ENCODE assay signal across 1 cellular context in genomic region chr4:54091637-54092404, GRCh38.
TF ChIP-seq lines count a peak whose summit lies in the region.

No MANE protein-coding gene starts in this region.

TF ChIP-seq in HEK293, 187 proteins besides CTCF, POLR2A, EP300 and RAD21 (continued from another document and continues in another):
- TF ChIP-seq ZNF518A (tag by site-specific recombination; conservative IDR thresholded peaks at IDR 0.05; ENCODE audit: low read depth) (no peak), ZNF169 (tag by site-specific recombination; IDR thresholded peaks at IDR 0.05) (no peak), REPIN1 (tag by site-specific recombination; IDR thresholded peaks at IDR 0.05; ENCODE audit: low read depth) (no peak), ZBTB8A (tag by site-specific recombination; IDR thresholded peaks at IDR 0.05) (no peak), ZNF610 (tag by site-specific recombination; IDR thresholded peaks at IDR 0.05; ENCODE audit: borderline replicate concordance) (no peak), SP2 (tag by site-specific recombination; IDR thresholded peaks at IDR 0.05) (no peak), ZNF311 (tag by site-specific recombination; IDR thresholded peaks at IDR 0.05; ENCODE audit: borderline replicate concordance) (no peak), OVOL3 (tag by site-specific recombination; IDR thresholded peaks at IDR 0.05) (no peak), ZNF843 (tag by site-specific recombination; IDR thresholded peaks at IDR 0.05) (no peak), PRDM1 (tag by site-specific recombination; IDR thresholded peaks at IDR 0.05) (peak; percentile 83), ZSCAN23 (tag by site-specific recombination; IDR thresholded peaks at IDR 0.05) (no peak), ZNF596 (tag by site-specific recombination; IDR thresholded peaks at IDR 0.05) (no peak), ZFHX2 (tag by site-specific recombination; conservative IDR thresholded peaks at IDR 0.05) (peak; percentile 93), ZNF514 (tag by site-specific recombination; IDR thresholded peaks at IDR 0.05) (no peak), ZNF248 (tag by site-specific recombination; IDR thresholded peaks at IDR 0.05) (no peak), TSHZ1 (tag by site-specific recombination; IDR thresholded peaks at IDR 0.05; ENCODE audit: borderline replicate concordance) (no peak), OSR2 (tag by site-specific recombination; IDR thresholded peaks at IDR 0.05) (no peak), HIC1 (tag by site-specific recombination; IDR thresholded peaks at IDR 0.05) (no peak), ZNF654 (tag by site-specific recombination; IDR thresholded peaks at IDR 0.05; ENCODE audit: low read depth) (no peak), HOXC10 (CRISPR knock-in tag; IDR thresholded peaks at IDR 0.05) (no peak), ZBTB7A (tag by site-specific recombination; IDR thresholded peaks at IDR 0.05; ENCODE audit: low read depth) (no peak), ZNF24 (tag by site-specific recombination; IDR thresholded peaks at IDR 0.05) (no peak), ZNF174 (tag by site-specific recombination; IDR thresholded peaks at IDR 0.05) (no peak), ZBTB11 (tag by site-specific recombination; conservative IDR thresholded peaks at IDR 0.05; ENCODE audit: low read depth) (no peak), ZNF211 (tag by site-specific recombination; IDR thresholded peaks at IDR 0.05; ENCODE audit: low read depth) (no peak), KLF8 (tag by site-specific recombination; IDR thresholded peaks at IDR 0.05) (no peak), ZNF645 (tag by site-specific recombination; IDR thresholded peaks at IDR 0.05) (no peak), ZNF704 (tag by site-specific recombination; IDR thresholded peaks at IDR 0.05) (no peak), HOXD13 (CRISPR knock-in tag; IDR thresholded peaks at IDR 0.05; ENCODE audit: borderline replicate concordance) (no peak), BCL6B (tag by site-specific recombination; IDR thresholded peaks at IDR 0.05) (no peak), SALL2 (tag by site-specific recombination; IDR thresholded peaks at IDR 0.05; ENCODE audit: borderline replicate concordance) (no peak), MYNN (tag by site-specific recombination; IDR thresholded peaks at IDR 0.05; ENCODE audit: borderline replicate concordance) (no peak), ZNF571 (tag by site-specific recombination; IDR thresholded peaks at IDR 0.05) (no peak), ZNF184 (tag by site-specific recombination; IDR thresholded peaks at IDR 0.05) (no peak), KLF17 (tag by site-specific recombination; IDR thresholded peaks at IDR 0.05) (no peak), ZNF530 (tag by site-specific recombination; IDR thresholded peaks at IDR 0.05; ENCODE audit: low read depth) (no peak), ZNF221 (tag by site-specific recombination; IDR thresholded peaks at IDR 0.05; ENCODE audit: borderline replicate concordance) (no peak), ZBTB49 (tag by site-specific recombination; IDR thresholded peaks at IDR 0.05; ENCODE audit: low read depth) (no peak), ZNF561 (tag by site-specific recombination; IDR thresholded peaks at IDR 0.05; ENCODE audit: borderline replicate concordance) (no peak), BCL11B (tag by site-specific recombination; IDR thresholded peaks at IDR 0.05; ENCODE audit: low read depth) (no peak)
